25 cellular contexts compared by ENCODE assay signal in genomic region chr17:47684025-47684424, GRCh38. TPM values are rescaled to one million over a fixed set of nuclear protein-coding genes. Genes with fewer than 3 reads are reported as not detected.
DNase-seq lines count a peak whose midpoint lies in the region; ATAC-seq and TF ChIP-seq lines count a peak whose summit lies in the region.
"Had no signal": no experiment of that assay in that cellular context is flagged by ENCODE, and none has a peak within 500 bp of the region (broad histone marks: within the 10 kb centered on the region; RNA-seq: fewer than 3 reads in every experiment).

No MANE protein-coding gene starts in this region.

- no peak overlapping the region for H3K27ac ChIP-seq in CD4-positive, alpha-beta T cell (ENCODE audit: low read depth, low read length)
- H3K27ac ChIP-seq: body of pancreas, heart left ventricle, suprapubic skin had no signal

- H3K27me3 ChIP-seq in CD4-positive, alpha-beta T cell (ENCODE audit: control insufficient read depth, insufficient read depth, low read length), result no peaks in the 10 kb centered on the region
- H3K27me3 ChIP-seq: body of pancreas, heart left ventricle, suprapubic skin had no signal

- no peak overlapping the region for H3K4me3 Mint-ChIP-seq in activated CD4-positive, alpha-beta memory T cell treated with anti-CD3 and anti-CD28 coated beads for 36 hours
- H3K4me3 Mint-ChIP-seq in activated CD4-positive, alpha-beta memory T cell treated with anti-CD3 and anti-CD28 coated beads, Interleukin-2, amount 10 ng/mL, durations not matched to agents 7 days and 5 days, result no peak overlapping the region
- H3K4me3 Mint-ChIP-seq in CD4-positive, alpha-beta T cell, result no peak overlapping the region
- H3K4me3 Mint-ChIP-seq in WTC11 (no peak overlapping the region), natural killer cell (no peak overlapping the region), CD14-positive monocyte (no peak overlapping the region)

- CTCF ChIA-PET in activated CD4-positive, alpha-beta memory T cell treated with anti-CD3 and anti-CD28 coated beads for 36 hours (lab: Charles Lee), result interaction anchor here (1.0 to 1.8 kb wide), 2 partner anchors 13 to 106 kb away, joined by 3 to 7 read pairs; no protein-coding TSS in a partner anchor
- CTCF ChIA-PET in activated CD4-positive, alpha-beta memory T cell treated with anti-CD3 and anti-CD28 coated beads, Interleukin-2, amount 10 ng/mL, durations not matched to agents 7 days and 5 days (lab: Charles Lee), result interaction anchor here (1.1 to 2.3 kb wide), 3 partner anchors 14 to 106 kb away, joined by 3 to 6 read pairs (median 4); no protein-coding TSS in a partner anchor
- CTCF ChIA-PET in CD4-positive, alpha-beta T cell (lab: Charles Lee), result no interaction called here
- CTCF ChIA-PET in WTC11 (lab: Charles Lee), result interaction anchor here (0.6 kb wide), 1 partner anchor 58 kb away, joined by 3 read pairs; no protein-coding TSS in a partner anchor

- peak overlapping the region; percentile 33 for H3K27ac Mint-ChIP-seq in activated CD4-positive, alpha-beta memory T cell treated with anti-CD3 and anti-CD28 coated beads for 36 hours
- no peak overlapping the region for H3K27ac Mint-ChIP-seq in activated CD4-positive, alpha-beta memory T cell treated with anti-CD3 and anti-CD28 coated beads, Interleukin-2, amount 10 ng/mL, durations not matched to agents 7 days and 5 days
- peak overlapping the region; percentile 13 for H3K27ac Mint-ChIP-seq in CD4-positive, alpha-beta T cell
- H3K27ac Mint-ChIP-seq in WTC11, result peak overlapping the region; percentile 63; the same call in 1 of the 2 replicates
- peak overlapping the region; percentile 2 to 3 for H3K27ac Mint-ChIP-seq in natural killer cell
- peak overlapping the region in 1 of 7 donors; percentile 72 for H3K27ac Mint-ChIP-seq in CD14-positive monocyte

- no peak for TF ChIP-seq CTCF in CD4-positive, alpha-beta T cell (IDR thresholded peaks at IDR 0.05)
- no peak for TF ChIP-seq CTCF in WTC11 (IDR thresholded peaks at IDR 0.05)
- TF ChIP-seq CTCF in natural killer cell (IDR thresholded peaks at IDR 0.05), result no peak
- TF ChIP-seq CTCF in CD14-positive monocyte (IDR thresholded peaks at IDR 0.05), result no peak

- H3K4me1 Mint-ChIP-seq in activated CD4-positive, alpha-beta memory T cell treated with anti-CD3 and anti-CD28 coated beads for 36 hours (ENCODE audit: low read depth), result peaks cover 19% of the 10 kb centered on the region
- peaks cover 26% of the 10 kb centered on the region for H3K4me1 Mint-ChIP-seq in activated CD4-positive, alpha-beta memory T cell treated with anti-CD3 and anti-CD28 coated beads, Interleukin-2, amount 10 ng/mL, durations not matched to agents 7 days and 5 days
- H3K4me1 Mint-ChIP-seq in CD4-positive, alpha-beta T cell (ENCODE audit: low read depth), result peaks cover 5% of the 10 kb centered on the region
- peaks cover 26% of the 10 kb centered on the region for H3K4me1 Mint-ChIP-seq in WTC11
- peaks cover 5 to 10% of the 10 kb centered on the region in 2 donors for H3K4me1 Mint-ChIP-seq in natural killer cell
- peaks cover 22% of the 10 kb centered on the region for H3K4me1 Mint-ChIP-seq in CD14-positive monocyte

- no peaks in the 10 kb centered on the region for H3K9me3 Mint-ChIP-seq in activated CD4-positive, alpha-beta memory T cell treated with anti-CD3 and anti-CD28 coated beads for 36 hours
- H3K9me3 Mint-ChIP-seq in activated CD4-positive, alpha-beta memory T cell treated with anti-CD3 and anti-CD28 coated beads, Interleukin-2, amount 10 ng/mL, durations not matched to agents 7 days and 5 days, result no peaks in the 10 kb centered on the region
- no peaks in the 10 kb centered on the region for H3K9me3 Mint-ChIP-seq in CD4-positive, alpha-beta T cell
- no peaks in the 10 kb centered on the region for H3K9me3 Mint-ChIP-seq in WTC11
- no peaks in the 10 kb centered on the region for H3K9me3 Mint-ChIP-seq in natural killer cell
- peaks cover 0 to 4% (median 0%) of the 10 kb centered on the region in 7 donors for H3K9me3 Mint-ChIP-seq in CD14-positive monocyte

- no peaks in the 10 kb centered on the region for H3K27me3 Mint-ChIP-seq in activated CD4-positive, alpha-beta memory T cell treated with anti-CD3 and anti-CD28 coated beads for 36 hours
- H3K27me3 Mint-ChIP-seq in activated CD4-positive, alpha-beta memory T cell treated with anti-CD3 and anti-CD28 coated beads, Interleukin-2, amount 10 ng/mL, durations not matched to agents 7 days and 5 days, result no peaks in the 10 kb centered on the region
- H3K27me3 Mint-ChIP-seq in CD4-positive, alpha-beta T cell, result no peaks in the 10 kb centered on the region
- H3K27me3 Mint-ChIP-seq in WTC11 (ENCODE audit: low read depth), result no peaks in the 10 kb centered on the region
- no peaks in the 10 kb centered on the region for H3K27me3 Mint-ChIP-seq in natural killer cell (ENCODE audit: low read depth in 2 of 2)
- no peaks in the 10 kb centered on the region for H3K27me3 Mint-ChIP-seq in CD14-positive monocyte (ENCODE audit: low read depth in 3 of 3)

- peaks cover 59% of the 10 kb centered on the region for H3K36me3 Mint-ChIP-seq in activated CD4-positive, alpha-beta memory T cell treated with anti-CD3 and anti-CD28 coated beads for 36 hours
- peaks cover 73% of the 10 kb centered on the region for H3K36me3 Mint-ChIP-seq in activated CD4-positive, alpha-beta memory T cell treated with anti-CD3 and anti-CD28 coated beads, Interleukin-2, amount 10 ng/mL, durations not matched to agents 7 days and 5 days (ENCODE audit: low read depth)
- peaks cover 68% of the 10 kb centered on the region for H3K36me3 Mint-ChIP-seq in CD4-positive, alpha-beta T cell (ENCODE audit: low read depth)
- H3K36me3 Mint-ChIP-seq in WTC11 (peaks cover 44% of the 10 kb centered on the region), natural killer cell (peaks cover 9% of the 10 kb centered on the region), CD14-positive monocyte (peaks cover 63 to 79% of the 10 kb centered on the region in 2 donors)

- DNase-seq in activated CD4-positive, alpha-beta memory T cell treated with anti-CD3 and anti-CD28 coated beads for 36 hours, result no peak
- DNase-seq in activated CD4-positive, alpha-beta memory T cell treated with anti-CD3 and anti-CD28 coated beads, Interleukin-2, amount 10 ng/mL, durations not matched to agents 7 days and 5 days, result no peak
- DNase-seq in CD4-positive, alpha-beta T cell, result no peak
- DNase-seq in WTC11 (ENCODE audit: low spot score) (no peak), natural killer cell (no peak), CD14-positive monocyte (ENCODE audit: low spot score) (no peak), NCI-H345 (lab: John Stamatoyannopoulos, UW) (no peak), foreskin melanocyte (no peak)
- DNase-seq: activated CD4-positive, CD25-positive, alpha-beta regulatory T cell; body of pancreas; COR-L47; heart left ventricle; mammary epithelial cell; NCI-H1105 treated with DMSO at 0.1 percent for 48 hours; NCI-H2029; small intestine; stimulated activated CD4-positive, alpha-beta T cell treated with anti-CD3 and anti-CD28 coated beads, Interleukin-1b, Interleukin-23, amount 100 ng/mL, for 48 hours had no signal

- no peak for ATAC-seq in CD4-positive, alpha-beta T cell (ENCODE audit: poor library complexity)
- ATAC-seq in WTC11 (no peak), natural killer cell (no peak)
- ATAC-seq: body of pancreas, heart left ventricle had no signal

- H3K9me3 ChIP-seq in CD4-positive, alpha-beta T cell (ENCODE audit: control insufficient read depth, low read length), result no peaks in the 10 kb centered on the region
- H3K9me3 ChIP-seq: body of pancreas, heart left ventricle, suprapubic skin had no signal

- intact Hi-C loops in activated CD4-positive, alpha-beta memory T cell treated with anti-CD3 and anti-CD28 coated beads for 36 hours (cut with micrococcal nuclease), result no loop called here
- intact Hi-C loops in CD4-positive, alpha-beta T cell (cut with DNase I, micrococcal nuclease), result no loop called here
- intact Hi-C loops in natural killer cell (cut with micrococcal nuclease) (no loop called here), CD14-positive monocyte (cut with micrococcal nuclease) (no loop called here)

- POLR2A ChIA-PET in activated CD4-positive, alpha-beta memory T cell treated with anti-CD3 and anti-CD28 coated beads for 36 hours (lab: Charles Lee), result interaction anchor here (0.9 to 1.0 kb wide), 2 partner anchors 20 to 28 kb away, joined by 5 to 7 read pairs; no protein-coding TSS in a partner anchor
- POLR2A ChIA-PET in activated CD4-positive, alpha-beta memory T cell treated with anti-CD3 and anti-CD28 coated beads, Interleukin-2, amount 10 ng/mL, durations not matched to agents 7 days and 5 days (lab: Charles Lee), result interaction anchor here (0.6 to 1.8 kb wide), 6 partner anchors 9 to 119 kb away, joined by 3 to 5 read pairs (median 3); partner anchors contain the start of gene TBKBP1
- POLR2A ChIA-PET in CD4-positive, alpha-beta T cell (lab: Charles Lee), result no interaction called here
- POLR2A ChIA-PET in WTC11 (lab: Charles Lee), result interaction anchor here (0.7 kb wide), 1 partner anchor 30 kb away, joined by 3 read pairs; no protein-coding TSS in a partner anchor

TF ChIP-seq in WTC11, 78 proteins besides CTCF, POLR2A, EP300 and RAD21:
- TF ChIP-seq PRRX2 (CRISPR knock-in tag; IDR thresholded peaks at IDR 0.05), result 0 out of 2 replicates have a peak, but pooled peaks have one; percentile 13
- no peak for TF ChIP-seq ETV6 (CRISPR knock-in tag; IDR thresholded peaks at IDR 0.05)

RNA-seq across cellular contexts. Expression of gene TBKBP1, which starts 9.9 kb away (rescaled TPM):
- 10 to 100 TPM; 11.3 to 13.0 TPM for total RNA-seq in activated CD4-positive, alpha-beta memory T cell treated with anti-CD3 and anti-CD28 coated beads for 36 hours
- 1 to 10 TPM; 7.0 TPM for total RNA-seq in activated CD4-positive, alpha-beta memory T cell treated with anti-CD3 and anti-CD28 coated beads, Interleukin-2, amount 10 ng/mL, durations not matched to agents 7 days and 5 days
- 1 to 10 TPM; 2.4 to 3.0 TPM for total RNA-seq in CD4-positive, alpha-beta T cell
- 14.7 to 17.4 TPM (median 15.8 TPM) in 3 replicates for total RNA-seq in WTC11 (2021)
- 10 to 100 TPM; 21.4 to 38.9 (median 37.6) TPM for total RNA-seq in natural killer cell
- polyA plus RNA-seq in CD14-positive monocyte, result under 1 TPM; 0.22 to 0.45 TPM

RNA-seq across cellular contexts. Expression of gene KPNB1, which starts 34.3 kb away (rescaled TPM):
- total RNA-seq in activated CD4-positive, alpha-beta memory T cell treated with anti-CD3 and anti-CD28 coated beads for 36 hours, result 100 to 1,000 TPM; 475 to 488 TPM
- total RNA-seq in activated CD4-positive, alpha-beta memory T cell treated with anti-CD3 and anti-CD28 coated beads, Interleukin-2, amount 10 ng/mL, durations not matched to agents 7 days and 5 days, result 100 to 1,000 TPM; 329 to 334 TPM
- total RNA-seq in CD4-positive, alpha-beta T cell, result 100 to 1,000 TPM; 145 to 151 TPM
- total RNA-seq in WTC11 (2021), result 437 to 506 TPM (median 452 TPM) in 3 replicates
- total RNA-seq in natural killer cell, result 100 to 1,000 TPM; 236 to 273 (median 259) TPM
- polyA plus RNA-seq in CD14-positive monocyte, result 10 to 100 TPM in 1 of 2 donors, 1 to 10 TPM in 1; 5.8 to 13.2 TPM

RNA-seq across cellular contexts. Expression of gene TBX21, which starts 49.0 kb away (rescaled TPM):
- total RNA-seq in activated CD4-positive, alpha-beta memory T cell treated with anti-CD3 and anti-CD28 coated beads for 36 hours, result 10 to 100 TPM; 57.7 to 58.2 TPM
- 10 to 100 TPM; 58.3 to 61.1 TPM for total RNA-seq in activated CD4-positive, alpha-beta memory T cell treated with anti-CD3 and anti-CD28 coated beads, Interleukin-2, amount 10 ng/mL, durations not matched to agents 7 days and 5 days
- total RNA-seq in CD4-positive, alpha-beta T cell, result 10 to 100 TPM; 10.6 to 12.3 TPM
- total RNA-seq in WTC11 (2021), result 0.15 to 0.18 TPM in 2 of 3 replicates, not detected in the other
- 100 to 1,000 TPM; 234 to 328 (median 257) TPM for total RNA-seq in natural killer cell
- polyA plus RNA-seq in CD14-positive monocyte, result under 1 TPM; 0.13 to 0.16 TPM
- total RNA-seq: A673, chondrocyte, epithelial cell of proximal tubule, M059J, mammary epithelial cell, osteocyte, renal cortical epithelial cell had no signal
- polyA plus RNA-seq: BJ, mammary epithelial cell had no signal
